Comparison of ENCODE assay signal across 16 cellular contexts in the genomic region with DNA sequence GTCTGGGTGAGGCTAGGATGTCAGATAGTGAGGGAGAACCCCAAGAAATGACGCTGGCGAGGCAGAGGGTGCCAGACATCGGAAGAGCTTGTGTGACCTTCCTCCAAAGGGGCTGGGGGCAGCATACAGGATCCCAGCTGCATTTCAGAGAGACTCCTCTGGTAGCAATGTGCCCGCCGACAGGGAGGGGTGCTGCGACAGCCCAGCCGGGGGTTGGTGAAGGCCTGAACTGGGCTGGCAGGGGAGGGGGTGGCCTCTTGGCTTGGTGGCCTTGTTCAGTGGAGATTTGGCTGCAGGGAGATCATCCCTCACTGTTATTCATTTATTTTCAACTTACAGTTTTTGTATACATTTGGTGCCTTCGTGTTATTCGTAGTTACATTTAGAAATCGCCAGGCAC.
"Had no signal": no experiment of that assay in that cellular context is flagged by ENCODE, and none has a peak within 500 bp of the region (broad histone marks: within the 10 kb centered on the region; RNA-seq: fewer than 3 reads in every experiment).

No MANE protein-coding gene starts in this region.

- H3K27me3 Mint-ChIP-seq: dendritic cell treated with granulocyte-macrophage colony-stimulating factor and Interleukin-4, amounts not matched to agents 40 ng/mL and 50 ng/mL, for 4 days; effector memory CD8-positive, alpha-beta T cell; naive thymus-derived CD4-positive, alpha-beta T cell had no signal

- H3K27ac Mint-ChIP-seq: dendritic cell treated with granulocyte-macrophage colony-stimulating factor and Interleukin-4, amounts not matched to agents 40 ng/mL and 50 ng/mL, for 4 days; naive thymus-derived CD4-positive, alpha-beta T cell had no signal

- H3K4me3 ChIP-seq: esophagus squamous epithelium, gastroesophageal sphincter, ovary, right atrium auricular region, sigmoid colon, skin epidermis had no signal

- H3K36me3 ChIP-seq: ovary had no signal

- ATAC-seq: effector memory CD8-positive, alpha-beta T cell; gastroesophageal sphincter; naive thymus-derived CD4-positive, alpha-beta T cell had no signal

- DNase-seq: effector memory CD8-positive, alpha-beta T cell; esophagus squamous epithelium; foreskin fibroblast; hippocampal formation; kidney glomerular epithelial cell; naive thymus-derived CD4-positive, alpha-beta T cell; ovary; sigmoid colon; stimulated activated CD4-positive, alpha-beta T cell treated with anti-CD3 and anti-CD28 coated beads, Interleukin-2, amount 100 ng/mL, for 24 hours; stimulated activated CD4-positive, alpha-beta T cell treated with anti-CD3 and anti-CD28 coated beads, Interleukin-4, amount 100 ng/mL, for 4 hours; stimulated activated naive CD4-positive, alpha-beta T cell; trophoblast cell had no signal

- H3K9me3 ChIP-seq: esophagus squamous epithelium, gastroesophageal sphincter, ovary, right atrium auricular region, sigmoid colon had no signal

- H3K9me3 Mint-ChIP-seq: dendritic cell treated with granulocyte-macrophage colony-stimulating factor and Interleukin-4, amounts not matched to agents 40 ng/mL and 50 ng/mL, for 4 days; effector memory CD8-positive, alpha-beta T cell had no signal

- H3K4me3 Mint-ChIP-seq: dendritic cell treated with granulocyte-macrophage colony-stimulating factor and Interleukin-4, amounts not matched to agents 40 ng/mL and 50 ng/mL, for 4 days; effector memory CD8-positive, alpha-beta T cell; naive thymus-derived CD4-positive, alpha-beta T cell had no signal

- H3K27me3 ChIP-seq: esophagus squamous epithelium, gastroesophageal sphincter, ovary, right atrium auricular region, sigmoid colon had no signal

- H3K27ac ChIP-seq: esophagus squamous epithelium, gastroesophageal sphincter, ovary, right atrium auricular region, sigmoid colon, skin epidermis had no signal
